21 cellular contexts compared by ENCODE assay signal in genomic region chr20:5841492-5841891, GRCh38.
"Had no signal": no experiment of that assay in that cellular context is flagged by ENCODE, and none has a peak within 500 bp of the region (broad histone marks: within the 10 kb centered on the region; RNA-seq: fewer than 3 reads in every experiment).

No MANE protein-coding gene starts in this region.

- H3K27me3 Mint-ChIP-seq: IgD-negative memory B cell had no signal

- H3K27ac Mint-ChIP-seq: IgD-negative memory B cell had no signal

- ATAC-seq: K562, Panc1 had no signal

- H3K4me3 ChIP-seq: K562 had no signal

- H3K27ac ChIP-seq: HL-60, KMS-11, RWPE1 had no signal

- DNase-seq: Kasumi-1, MM.1S, NCI-H1048, NCI-H1105, NCI-H1417, NCI-H1436 treated with DMSO at 0.1 percent for 48 hours, NCI-H1694, NCI-H187 treated with DMSO at 0.1 percent for 48 hours, NCI-H2029 treated with DMSO at 0.1 percent for 48 hours, NCI-H2227 treated with DMSO at 0.1 percent for 48 hours, NCI-H524, NCI-H526 treated with DMSO at 0.1 percent for 48 hours, NCI-H748 treated with DMSO at 0.1 percent for 48 hours, SHP77 had no signal

- H3K4me3 Mint-ChIP-seq: IgD-negative memory B cell had no signal

- FAIRE-seq: HTR-8/SVneo had no signal
